11 cellular contexts compared by ENCODE assay signal in genomic region chr11:103257360-103257759, GRCh38.
A peak's percentile ranks its signal among the peaks of the same experiment; 100 is the strongest.
DNase-seq lines count a peak whose midpoint lies in the region; ATAC-seq and TF ChIP-seq lines count a peak whose summit lies in the region.
"Had no signal": no experiment of that assay in that cellular context is flagged by ENCODE, and none has a peak within 500 bp of the region (broad histone marks: within the 10 kb centered on the region; RNA-seq: fewer than 3 reads in every experiment).

No MANE protein-coding gene starts in this region.

- no peaks in the 10 kb centered on the region for H3K9me3 ChIP-seq in left ventricle myocardium inferior (replicated peaks)
- H3K9me3 ChIP-seq: gastrocnemius medialis had no signal

- H3K4me3 ChIP-seq in left ventricle myocardium inferior, result no peak overlapping the region
- H3K4me3 ChIP-seq: gastrocnemius medialis had no signal

- peaks cover 15% of the 10 kb centered on the region for H3K36me3 ChIP-seq in left ventricle myocardium inferior
- H3K36me3 ChIP-seq: gastrocnemius medialis had no signal

- ATAC-seq in GM21367 (IDR thresholded peaks at IDR 0.05; ENCODE audit: unreplicated experiment), result no peak
- no peak for ATAC-seq in GM21576 (IDR thresholded peaks at IDR 0.05; ENCODE audit: unreplicated experiment)
- ATAC-seq: gastrocnemius medialis had no signal

- H3K27ac ChIP-seq in left ventricle myocardium inferior (replicated peaks), result no peak overlapping the region
- H3K27ac ChIP-seq: gastrocnemius medialis had no signal

- intact Hi-C loops in left ventricle myocardium inferior (cut with micrococcal nuclease), result no loop called here

- DNase-seq in AG20443 (ENCODE audit: low spot score), result peak; percentile 13
- DNase-seq in HT-29 (ENCODE audit: low spot score), result peak; percentile 49
- DNase-seq in SK-N-DZ (ENCODE audit: low spot score), result peak; percentile 0
- DNase-seq in glomerular visceral epithelial cell (ENCODE audit: extremely low spot score), result peak; percentile 6
- no peak for DNase-seq in left ventricle myocardium inferior
- DNase-seq in NCI-H187 treated with DMSO at 0.1 percent for 48 hours (lab: John Stamatoyannopoulos, UW), result no peak
- DNase-seq: activated gamma-delta T cell treated with Interleukin-2 at 50 U/mL for 16 hours, gastrocnemius medialis, SHP77 had no signal

- TF ChIP-seq CTCF in left ventricle myocardium inferior (IDR thresholded peaks at IDR 0.05; ENCODE audit: borderline replicate concordance), result no peak

- H3K27me3 ChIP-seq in left ventricle myocardium inferior (ENCODE audit: low read depth), result no peaks in the 10 kb centered on the region
- H3K27me3 ChIP-seq: gastrocnemius medialis had no signal

- H3K4me1 ChIP-seq in left ventricle myocardium inferior, result no peaks in the 10 kb centered on the region
- H3K4me1 ChIP-seq: gastrocnemius medialis had no signal

Comparison
In these comparisons a context has a peak if more than half of its experiments do, and no peak if none do; other contexts are left out.
1. DNase-seq: peak in AG20443 (single experiment), HT-29 (single experiment), SK-N-DZ (single experiment) and glomerular visceral epithelial cell (single experiment); none in left ventricle myocardium inferior (single experiment) and NCI-H187 treated with DMSO at 0.1 percent for 48 hours (single experiment).